Comparison of ENCODE assay signal across 8 cellular contexts in the genomic region with DNA sequence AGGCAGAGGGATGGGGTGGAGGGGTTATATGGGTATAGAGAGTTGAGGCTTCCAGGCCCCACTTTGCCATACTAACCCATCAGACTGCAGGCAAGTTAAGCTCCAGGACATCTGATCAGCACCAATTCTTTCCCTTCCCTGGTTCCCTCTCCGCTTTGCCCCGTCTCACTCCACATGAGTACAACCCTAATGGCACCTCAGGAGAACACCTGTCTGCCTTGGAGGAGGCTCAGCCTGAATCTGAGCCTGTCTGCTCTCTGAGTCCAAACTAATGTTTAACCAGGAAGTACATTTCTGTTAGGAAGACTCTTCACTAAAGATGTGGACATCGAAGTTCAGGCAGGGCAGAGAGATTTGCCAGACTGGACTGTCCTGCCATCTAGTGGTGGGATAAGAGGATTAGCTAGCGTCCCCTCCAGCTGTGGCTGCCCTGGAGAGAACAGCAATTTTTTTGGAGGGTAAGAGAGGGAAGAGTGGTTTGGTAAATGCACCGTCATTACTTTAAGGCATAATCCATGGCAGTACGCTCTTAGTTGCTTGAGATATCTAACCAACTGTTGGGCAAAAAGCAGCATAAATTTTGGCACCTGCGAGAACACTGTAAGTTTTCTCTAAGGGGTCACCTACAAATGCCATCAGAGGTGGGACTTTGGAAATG. TPM values are rescaled to one million over a fixed set of nuclear protein-coding genes. Genes with fewer than 3 reads are reported as not detected.
DNase-seq lines count a peak whose midpoint lies in the region; ATAC-seq and TF ChIP-seq lines count a peak whose summit lies in the region.

No MANE protein-coding gene starts in this region.

- H3K27ac Mint-ChIP-seq in activated CD4-positive, alpha-beta T cell treated with anti-CD3 and anti-CD28 coated beads for 36 hours = no peak overlapping the region

- peaks cover 8% of the 10 kb centered on the region for H3K4me1 Mint-ChIP-seq in activated CD4-positive, alpha-beta T cell treated with anti-CD3 and anti-CD28 coated beads for 36 hours

- H3K36me3 Mint-ChIP-seq in activated CD4-positive, alpha-beta T cell treated with anti-CD3 and anti-CD28 coated beads for 36 hours (ENCODE audit: low read depth) = no peaks in the 10 kb centered on the region

- no peaks in the 10 kb centered on the region for H3K9me3 ChIP-seq in liver (ENCODE audit: control insufficient read depth in 4 of 4, low read length in 3 of 4)

- peaks cover 0 to 6% (median 3%) of the 10 kb centered on the region in 4 donors for H3K4me1 ChIP-seq in liver (ENCODE audit: control insufficient read depth in 4 of 4, insufficient read depth in 4 of 4, low read length in 3 of 4)

- H3K4me3 ChIP-seq in GM06990 (replicated peaks; ENCODE audit: low read depth, low read length) (no peak overlapping the region), coronary artery (no peak overlapping the region), liver (ENCODE audit: low read depth in 1 of 3, low read length in 3 of 3) (no peak overlapping the region)

- DNase-seq in GM06990 (ENCODE audit: extremely low read depth, insufficient read length) = peak; percentile 30
- DNase-seq in NCI-H510A treated with DMSO at 0.1 percent for 48 hours (lab: John Stamatoyannopoulos, UW) = peak; percentile 89
- DNase-seq in activated CD4-positive, alpha-beta T cell treated with anti-CD3 and anti-CD28 coated beads for 36 hours = peak; percentile 80
- DNase-seq in coronary artery (ENCODE audit: low spot score) = peak; percentile 84
- peak; percentile 19 to 48 (median 32) for DNase-seq in stimulated activated CD4-positive, alpha-beta T cell treated with anti-CD3 and anti-CD28 coated beads, TNF-alpha, amount 100 ng/mL, for 24 hours (ENCODE audit: low read depth in 3 of 3)

- H3K27me3 ChIP-seq in GM06990 (replicated peaks; ENCODE audit: control insufficient read depth, insufficient read depth, low read length) = no peaks in the 10 kb centered on the region; the same call in 1 of the 2 replicates
- no peaks in the 10 kb centered on the region for H3K27me3 ChIP-seq in liver (ENCODE audit: control insufficient read depth in 4 of 4, insufficient read depth in 4 of 4, low read length in 3 of 4)

- intact Hi-C loops in activated CD4-positive, alpha-beta T cell treated with anti-CD3 and anti-CD28 coated beads for 36 hours (cut with DNase I, micrococcal nuclease) = loop anchor here (1.0 to 2.0 kb wide), 6 partner anchors 68 to 158 kb away; no protein-coding TSS in a partner anchor

- CTCF ChIA-PET in activated CD4-positive, alpha-beta T cell treated with anti-CD3 and anti-CD28 coated beads for 36 hours (lab: Charles Lee) = interaction anchor here (0.6 to 6.1 kb wide), 35 partner anchors 9 to 291 kb away, joined by 3 to 74 read pairs (median 4); a partner anchor contains a TSS

- H3K27ac ChIP-seq in coronary artery (no peak overlapping the region), liver (ENCODE audit: low read depth in 1 of 2, low read length in 2 of 2) (no peak overlapping the region)

- no peaks in the 10 kb centered on the region for H3K9me3 Mint-ChIP-seq in activated CD4-positive, alpha-beta T cell treated with anti-CD3 and anti-CD28 coated beads for 36 hours (ENCODE audit: low read depth)

- WGBS in liver = 21% methylated on average over 7 of the region's 7 CpGs

- TF ChIP-seq CTCF in GM06990 (IDR thresholded peaks at IDR 0.05; ENCODE audit: insufficient read depth, low read length, poor library complexity, severe bottlenecking) (peak; percentile 77), coronary artery (IDR thresholded peaks at IDR 0.05) (peak; percentile 70), liver (IDR thresholded peaks at IDR 0.05; ENCODE audit: low read depth, low read length, missing input control) (peak; percentile 95)

- peak; percentile 77 for ATAC-seq in HG03108 (IDR thresholded peaks at IDR 0.05; ENCODE audit: unreplicated experiment)
- peak; percentile 95 for ATAC-seq in activated CD4-positive, alpha-beta T cell treated with anti-CD3 and anti-CD28 coated beads for 36 hours
- no peak for ATAC-seq in GM19351 (IDR thresholded peaks at IDR 0.05; ENCODE audit: unreplicated experiment)

- H3K27me3 Mint-ChIP-seq in activated CD4-positive, alpha-beta T cell treated with anti-CD3 and anti-CD28 coated beads for 36 hours = peaks cover 31% of the 10 kb centered on the region

- no peak overlapping the region for H3K4me3 Mint-ChIP-seq in activated CD4-positive, alpha-beta T cell treated with anti-CD3 and anti-CD28 coated beads for 36 hours

- peak; percentile 100 for TF ChIP-seq RAD21 in liver (IDR thresholded peaks at IDR 0.05)

- POLR2A ChIA-PET in activated CD4-positive, alpha-beta T cell treated with anti-CD3 and anti-CD28 coated beads for 36 hours (lab: Charles Lee) = no interaction called here

- H3K36me3 ChIP-seq in GM06990 (ENCODE audit: control insufficient read depth, insufficient read depth, low read length) = no peaks in the 10 kb centered on the region
- H3K36me3 ChIP-seq in liver (ENCODE audit: control insufficient read depth in 4 of 4, insufficient read depth in 3 of 4, low read depth in 1 of 4, low read length in 3 of 4) = no peaks in the 10 kb centered on the region

- no peak overlapping the region for H3K9ac ChIP-seq in liver (ENCODE audit: low read depth in 1 of 2, low read length in 2 of 2)

TF ChIP-seq in liver, 16 proteins besides CTCF, POLR2A, EP300 and RAD21:
- peak; percentile 16 for TF ChIP-seq HNF4G (IDR thresholded peaks at IDR 0.05)
- TF ChIP-seq TAF1 (conservative IDR thresholded peaks at IDR 0.05) = peak; percentile 59
- TF ChIP-seq FOXA2 (IDR thresholded peaks at IDR 0.05) = no peak
- TF ChIP-seq, protein P1, sequence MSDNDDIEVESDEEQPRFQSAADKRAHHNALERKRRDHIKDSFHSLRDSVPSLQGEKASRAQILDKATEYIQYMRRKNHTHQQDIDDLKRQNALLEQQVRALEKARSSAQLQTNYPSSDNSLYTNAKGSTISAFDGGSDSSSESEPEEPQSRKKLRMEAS (IDR thresholded peaks at IDR 0.05) = no peak
- TF ChIP-seq, protein P2, sequence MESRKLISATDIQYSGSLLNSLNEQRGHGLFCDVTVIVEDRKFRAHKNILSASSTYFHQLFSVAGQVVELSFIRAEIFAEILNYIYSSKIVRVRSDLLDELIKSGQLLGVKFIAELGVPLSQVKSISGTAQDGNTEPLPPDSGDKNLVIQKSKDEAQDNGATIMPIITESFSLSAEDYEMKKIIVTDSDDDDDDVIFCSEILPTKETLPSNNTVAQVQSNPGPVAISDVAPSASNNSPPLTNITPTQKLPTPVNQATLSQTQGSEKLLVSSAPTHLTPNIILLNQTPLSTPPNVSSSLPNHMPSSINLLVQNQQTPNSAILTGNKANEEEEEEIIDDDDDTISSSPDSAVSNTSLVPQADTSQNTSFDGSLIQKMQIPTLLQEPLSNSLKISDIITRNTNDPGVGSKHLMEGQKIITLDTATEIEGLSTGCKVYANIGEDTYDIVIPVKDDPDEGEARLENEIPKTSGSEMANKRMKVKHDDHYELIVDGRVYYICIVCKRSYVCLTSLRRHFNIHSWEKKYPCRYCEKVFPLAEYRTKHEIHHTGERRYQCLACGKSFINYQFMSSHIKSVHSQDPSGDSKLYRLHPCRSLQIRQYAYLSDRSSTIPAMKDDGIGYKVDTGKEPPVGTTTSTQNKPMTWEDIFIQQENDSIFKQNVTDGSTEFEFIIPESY (IDR thresholded peaks at IDR 0.05) = no peak
- peak; percentile 58 to 64 for TF ChIP-seq HNF4A (conservative IDR thresholded peaks at IDR 0.05)
- TF ChIP-seq RXRA (IDR thresholded peaks at IDR 0.05) = peak; percentile 47 to 66
- TF ChIP-seq YY1 (IDR thresholded peaks at IDR 0.05) = peak; percentile 39
- TF ChIP-seq SP1 (IDR thresholded peaks at IDR 0.05) = peak; percentile 35
TF ChIP-seq in liver: peak in this region for 6.

RNA-seq across cellular contexts. Expression of a gene that starts 29.2 kb away (rescaled TPM):
- 1 to 10 TPM; 1.1 to 1.2 TPM for total RNA-seq in activated CD4-positive, alpha-beta T cell treated with anti-CD3 and anti-CD28 coated beads for 36 hours
- 10 to 100 TPM in 1 of 2 donors, under 1 TPM in 1; 0.33 to 22.6 TPM for total RNA-seq in liver
- polyA plus RNA-seq in liver = under 1 TPM; 0.08 to 0.42 TPM

RNA-seq across cellular contexts. Expression of a gene that starts 47.8 kb away (rescaled TPM):
- 1 to 10 TPM; 9.4 TPM for total RNA-seq in activated CD4-positive, alpha-beta T cell treated with anti-CD3 and anti-CD28 coated beads for 36 hours
- under 1 TPM; 0.67 to 0.98 TPM for total RNA-seq in liver
- 1 to 10 TPM in 1 of 2 donors, under 1 TPM in 1; 0.40 to 1.2 TPM for polyA plus RNA-seq in liver

Comparison
In these comparisons a context has a peak if more than half of its experiments do, and no peak if none do; other contexts are left out.
1. DNase-seq: peak in every context shown above with its lines; median percentile 89 in NCI-H510A treated with DMSO at 0.1 percent for 48 hours; 84 in coronary artery; 80 in activated CD4-positive, alpha-beta T cell treated with anti-CD3 and anti-CD28 coated beads for 36 hours; 32 in stimulated activated CD4-positive, alpha-beta T cell treated with anti-CD3 and anti-CD28 coated beads, TNF-alpha, amount 100 ng/mL, for 24 hours; 30 in GM06990.
2. RNA of a gene that starts 47.8 kb away (total RNA-seq): 9.4 TPM in activated CD4-positive, alpha-beta T cell treated with anti-CD3 and anti-CD28 coated beads for 36 hours; 0.67 to 0.98 TPM in liver; every median in the first group is over 4 times any median in the second.
3. Peak in every context shown above with its lines, with median percentiles within 50 percentile points of each other: CTCF ChIP-seq.